Comparison of ENCODE assay signal across 25 cellular contexts in genomic region chr19:48982280-48982679, GRCh38. TPM values are rescaled to one million over a fixed set of nuclear protein-coding genes. Genes with fewer than 3 reads are reported as not detected.
"Had no signal": no experiment of that assay in that cellular context is flagged by ENCODE, and none has a peak within 500 bp of the region (broad histone marks: within the 10 kb centered on the region; RNA-seq: fewer than 3 reads in every experiment).

No MANE protein-coding gene starts in this region.

- DNase-seq: activated CD4-positive, alpha-beta T cell treated with anti-CD3 and anti-CD28 coated beads for 4 hours; activated CD8-positive, alpha-beta T cell treated with anti-CD3 and anti-CD28 coated beads for 36 hours; activated effector memory CD4-positive, alpha-beta T cell treated with Interleukin-2 at 50 U/mL for 16 hours; activated naive CD4-positive, alpha-beta T cell treated with anti-CD3 and anti-CD28 coated beads, Interleukin-2, amount 50 U/mL, for 16 hours; activated T-cell treated with anti-CD3 and anti-CD28 coated beads, Interleukin-2, amount 50 U/mL, for 4 hours; erythroblast; mammary epithelial cell; mucosa of descending colon; naive thymus-derived CD4-positive, alpha-beta T cell; retina; stimulated activated CD4-positive, alpha-beta T cell treated with anti-CD3 and anti-CD28 coated beads, Interleukin-15, amount 100 ng/mL, for 24 hours; stimulated activated CD4-positive, alpha-beta T cell treated with anti-CD3 and anti-CD28 coated beads, Interleukin-4, amount 100 ng/mL, for 1 hour; stimulated activated naive CD4-positive, alpha-beta T cell treated with Interleukin-2 at 50 U/mL for 16 hours; trophoblast cell had no signal

- H3K4me3 Mint-ChIP-seq: activated CD8-positive, alpha-beta T cell treated with anti-CD3 and anti-CD28 coated beads for 36 hours; activated T-cell treated with anti-CD3 and anti-CD28 coated beads, Interleukin-2, amount 50 U/mL, for 4 hours; naive thymus-derived CD4-positive, alpha-beta T cell had no signal

- H3K27ac ChIP-seq: hepatocyte, neutrophil, skin epidermis, suprapubic skin, VCaP had no signal

- ATAC-seq: activated CD8-positive, alpha-beta T cell treated with anti-CD3 and anti-CD28 coated beads for 36 hours; activated T-cell treated with anti-CD3 and anti-CD28 coated beads, Interleukin-2, amount 50 U/mL, for 4 hours; left lobe of liver; mucosa of descending colon; naive thymus-derived CD4-positive, alpha-beta T cell had no signal

- H3K27me3 ChIP-seq: hepatocyte, neutrophil, suprapubic skin had no signal

- H3K4me2 ChIP-seq: hepatocyte had no signal

- H3K79me2 ChIP-seq: hepatocyte had no signal

- H3K9me3 Mint-ChIP-seq: activated CD8-positive, alpha-beta T cell treated with anti-CD3 and anti-CD28 coated beads for 36 hours; activated T-cell treated with anti-CD3 and anti-CD28 coated beads, Interleukin-2, amount 50 U/mL, for 4 hours; naive thymus-derived CD4-positive, alpha-beta T cell had no signal

- H3K27me3 Mint-ChIP-seq: activated CD8-positive, alpha-beta T cell treated with anti-CD3 and anti-CD28 coated beads for 36 hours; naive thymus-derived CD4-positive, alpha-beta T cell had no signal

- H2AFZ ChIP-seq: hepatocyte had no signal

- H3K27ac Mint-ChIP-seq: activated CD8-positive, alpha-beta T cell treated with anti-CD3 and anti-CD28 coated beads for 36 hours; naive thymus-derived CD4-positive, alpha-beta T cell had no signal

- FAIRE-seq: astrocyte, bronchial epithelial cell, keratinocyte had no signal

- H3K9me3 ChIP-seq: mucosa of descending colon, neutrophil, suprapubic skin had no signal

- H3K4me3 ChIP-seq: hepatocyte, mucosa of descending colon, skin epidermis, suprapubic skin had no signal

RNA-seq across cellular contexts. Expression of gene LHB, which starts 34.6 kb away (rescaled TPM):
- total RNA-seq: activated CD8-positive, alpha-beta T cell treated with anti-CD3 and anti-CD28 coated beads for 36 hours; activated T-cell treated with anti-CD3 and anti-CD28 coated beads, Interleukin-2, amount 50 U/mL, for 4 hours; bronchial epithelial cell; dermis microvascular lymphatic vessel endothelial cell; hepatocyte; left lobe of liver; naive thymus-derived CD4-positive, alpha-beta T cell; suprapubic skin; T-helper 1 cell treated with Interleukin-12 subunit alpha and Interleukin-12 subunit beta and Interleukin-4 antibody, amounts not matched to agents 30 ng/mL and 1 ng/mL, for 36 hours had no signal
